Comparison of ENCODE assay signal across 14 cellular contexts in the genomic region with DNA sequence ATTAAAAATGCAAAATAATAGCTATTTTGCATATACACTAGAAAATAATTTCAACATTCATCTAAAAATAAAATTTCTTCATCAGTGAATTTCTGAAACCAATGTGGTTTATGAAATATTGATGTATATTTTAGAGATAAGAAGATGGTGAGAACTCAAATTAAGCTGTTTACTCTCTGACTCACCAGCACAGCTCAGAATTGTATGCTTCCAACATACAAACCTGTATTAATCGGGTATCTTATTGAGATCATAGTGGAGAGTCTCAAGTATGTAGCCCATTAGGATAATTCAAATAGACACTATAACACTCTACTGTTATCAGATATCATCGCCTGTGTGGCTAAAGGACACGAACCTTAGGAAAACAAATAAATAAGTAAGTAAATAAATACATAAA.
"Had no signal": no experiment of that assay in that cellular context is flagged by ENCODE, and none has a peak within 500 bp of the region (broad histone marks: within the 10 kb centered on the region; RNA-seq: fewer than 3 reads in every experiment).

No MANE protein-coding gene starts in this region.

- H3K4me3 ChIP-seq: cardiac muscle cell, colonic mucosa, sigmoid colon, tibial nerve had no signal

- H3K9me3 Mint-ChIP-seq: nephron progenitor cell; stimulated activated naive B cell treated with anti-CD40 and anti-IgM and Interleukin-4, amounts not matched to agents 10 μg/mL and 1 μg/mL and 100 μg/mL, for 72 hours had no signal

- FAIRE-seq: endothelial cell of umbilical vein had no signal

- DNase-seq: activated CD4-positive, alpha-beta memory T cell treated with anti-CD3 and anti-CD28 coated beads for 36 hours; activated gamma-delta T cell; activated naive CD8-positive, alpha-beta T cell treated with anti-CD3 and anti-CD28 coated beads for 36 hours; activated T-cell treated with anti-CD3 and anti-CD28 coated beads, Interleukin-2, amount 50 U/mL, for 4 hours; aorta; colonic mucosa; hippocampal formation; nephron progenitor cell; sigmoid colon; stimulated activated CD4-positive, alpha-beta T cell treated with anti-CD3 and anti-CD28 coated beads, Interleukin-2, amount 100 ng/mL, for 24 hours; stimulated activated naive B cell treated with anti-CD40 and anti-IgM and Interleukin-4, amounts not matched to agents 10 μg/mL and 1 μg/mL and 100 μg/mL, for 72 hours had no signal

- H3K4me1 Mint-ChIP-seq: activated naive CD8-positive, alpha-beta T cell treated with anti-CD3 and anti-CD28 coated beads for 36 hours; nephron progenitor cell; stimulated activated naive B cell treated with anti-CD40 and anti-IgM and Interleukin-4, amounts not matched to agents 10 μg/mL and 1 μg/mL and 100 μg/mL, for 72 hours had no signal

- ATAC-seq: activated T-cell treated with anti-CD3 and anti-CD28 coated beads, Interleukin-2, amount 50 U/mL, for 4 hours; stimulated activated naive B cell treated with anti-CD40 and anti-IgM and Interleukin-4, amounts not matched to agents 10 μg/mL and 1 μg/mL and 100 μg/mL, for 72 hours had no signal

- H3K4me3 Mint-ChIP-seq: activated CD4-positive, alpha-beta memory T cell treated with anti-CD3 and anti-CD28 coated beads for 36 hours; activated naive CD8-positive, alpha-beta T cell treated with anti-CD3 and anti-CD28 coated beads for 36 hours; activated T-cell treated with anti-CD3 and anti-CD28 coated beads, Interleukin-2, amount 50 U/mL, for 4 hours; nephron progenitor cell; stimulated activated naive B cell treated with anti-CD40 and anti-IgM and Interleukin-4, amounts not matched to agents 10 μg/mL and 1 μg/mL and 100 μg/mL, for 72 hours had no signal

- H3K9me3 ChIP-seq: colonic mucosa, sigmoid colon, tibial nerve had no signal

- H3K27me3 Mint-ChIP-seq: activated CD4-positive, alpha-beta memory T cell treated with anti-CD3 and anti-CD28 coated beads for 36 hours; activated naive CD8-positive, alpha-beta T cell treated with anti-CD3 and anti-CD28 coated beads for 36 hours; stimulated activated naive B cell treated with anti-CD40 and anti-IgM and Interleukin-4, amounts not matched to agents 10 μg/mL and 1 μg/mL and 100 μg/mL, for 72 hours had no signal

- H3K27ac ChIP-seq: cardiac muscle cell, colonic mucosa, sigmoid colon, tibial nerve had no signal

- H3K36me3 ChIP-seq: cardiac muscle cell, colonic mucosa, sigmoid colon, tibial nerve had no signal

- H3K4me1 ChIP-seq: colonic mucosa, sigmoid colon, tibial nerve had no signal

- H3K36me3 Mint-ChIP-seq: activated CD4-positive, alpha-beta memory T cell treated with anti-CD3 and anti-CD28 coated beads for 36 hours; activated naive CD8-positive, alpha-beta T cell treated with anti-CD3 and anti-CD28 coated beads for 36 hours; stimulated activated naive B cell treated with anti-CD40 and anti-IgM and Interleukin-4, amounts not matched to agents 10 μg/mL and 1 μg/mL and 100 μg/mL, for 72 hours had no signal

- H3K27me3 ChIP-seq: cardiac muscle cell, colonic mucosa, sigmoid colon, tibial nerve had no signal

- H3K27ac Mint-ChIP-seq: activated CD4-positive, alpha-beta memory T cell treated with anti-CD3 and anti-CD28 coated beads for 36 hours; activated naive CD8-positive, alpha-beta T cell treated with anti-CD3 and anti-CD28 coated beads for 36 hours; nephron progenitor cell; stimulated activated naive B cell treated with anti-CD40 and anti-IgM and Interleukin-4, amounts not matched to agents 10 μg/mL and 1 μg/mL and 100 μg/mL, for 72 hours had no signal
